ENCODE assay signal across 34 cellular contexts in genomic region chr17:56667925-56668324, GRCh38.
"Had no signal": no experiment of that assay in that cellular context is flagged by ENCODE, and none has a peak within 500 bp of the region (broad histone marks: within the 10 kb centered on the region; RNA-seq: fewer than 3 reads in every experiment).

No MANE protein-coding gene starts in this region.

- H3K36me3 ChIP-seq: MG63 had no signal

- H3K4me3 ChIP-seq: MG63 had no signal

- H3K9me3 ChIP-seq: MG63 had no signal

- H3K27me3 ChIP-seq: MG63 had no signal

- DNase-seq: Karpas-422, Kasumi-1, MG63, MM.1S, MV-4-11, NCI-H1048, NCI-H1092, NCI-H1092 treated with DMSO at 0.1 percent for 48 hours, NCI-H1105, NCI-H1417, NCI-H1417 treated with DMSO at 0.1 percent for 48 hours, NCI-H1436, NCI-H1436 treated with DMSO at 0.1 percent for 48 hours, NCI-H146, NCI-H1694, NCI-H1694 treated with DMSO at 0.1 percent for 48 hours, NCI-H187, NCI-H187 treated with DMSO at 0.1 percent for 48 hours, NCI-H1930, NCI-H2029, NCI-H2029 treated with DMSO at 0.1 percent for 48 hours, NCI-H2081, NCI-H2081 treated with DMSO at 0.1 percent for 48 hours, NCI-H2107, NCI-H2171, NCI-H2171 treated with DMSO at 0.1 percent for 48 hours, NCI-H2227 treated with DMSO at 0.1 percent for 48 hours, NCI-H226, NCI-H345, NCI-H446, NCI-H446 treated with DMSO at 0.1 percent for 48 hours, NCI-H510A, NCI-H510A treated with DMSO at 0.1 percent for 48 hours, NCI-H524 had no signal
